ENCODE assay signal across 9 cellular contexts in the genomic region with DNA sequence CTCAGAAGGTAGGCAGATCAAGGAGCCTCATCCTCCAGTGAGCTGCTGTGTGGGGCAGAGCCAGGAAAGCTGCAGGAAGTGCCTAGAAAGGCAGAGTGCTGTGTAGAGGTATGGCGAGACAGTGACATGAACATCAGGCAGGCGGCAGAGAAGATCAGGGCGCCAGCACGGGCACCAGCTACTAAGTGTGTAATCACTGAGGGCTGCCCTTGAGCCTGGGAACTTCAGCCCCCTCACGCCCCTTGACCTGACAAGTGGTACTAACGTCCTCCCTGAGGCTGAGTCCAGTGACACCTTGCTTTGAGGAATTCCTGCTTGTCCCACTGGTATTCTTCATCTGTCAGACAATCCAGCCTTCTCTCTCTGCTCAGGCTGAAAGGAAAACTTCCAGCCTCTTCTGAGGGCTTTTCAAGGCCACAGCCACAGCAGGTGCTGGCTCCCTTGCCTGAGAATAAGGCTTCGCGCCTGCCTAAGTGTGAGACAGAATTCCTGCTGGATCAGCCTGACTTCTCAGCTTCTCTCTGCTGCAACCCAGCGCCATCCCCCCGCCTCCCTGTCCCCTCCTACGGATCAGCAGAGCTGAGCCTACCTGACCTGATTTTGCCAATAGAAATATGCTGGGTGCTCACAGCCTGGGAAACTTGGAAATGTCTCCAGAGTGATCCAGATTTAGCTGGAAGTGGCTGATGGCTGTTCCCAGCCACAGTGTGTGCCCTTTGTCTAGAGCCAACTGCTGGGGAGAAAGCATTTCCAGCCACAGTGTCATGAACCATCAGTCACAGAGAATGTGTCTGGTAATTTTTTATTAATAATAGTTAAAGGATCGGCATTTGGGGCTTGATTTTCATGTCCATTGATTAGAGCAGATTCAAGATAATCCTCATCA.
A peak's percentile ranks its signal among the peaks of the same experiment; 100 is the strongest.
DNase-seq lines count a peak whose midpoint lies in the region; ATAC-seq and TF ChIP-seq lines count a peak whose summit lies in the region.
"Had no signal": no experiment of that assay in that cellular context is flagged by ENCODE, and none has a peak within 500 bp of the region (broad histone marks: within the 10 kb centered on the region; RNA-seq: fewer than 3 reads in every experiment).

No MANE protein-coding gene starts in this region.

- H3K27ac Mint-ChIP-seq in immature natural killer cell, result peak overlapping the region in 4 of 6 donors; percentile 16 to 62 (median 38)

- peaks cover 44 to 59% of the 10 kb centered on the region in 2 donors for H3K4me1 Mint-ChIP-seq in immature natural killer cell

- H3K9me3 Mint-ChIP-seq in immature natural killer cell, result no peaks in the 10 kb centered on the region

- ATAC-seq in sciatic nerve (no peak), GM18909 (IDR thresholded peaks at IDR 0.05; ENCODE audit: poor library complexity, unreplicated experiment) (no peak)
- ATAC-seq: PC-3 had no signal

- DNase-seq in G401 (ENCODE audit: low spot score), result peak; percentile 66
- DNase-seq in activated CD8-positive, alpha-beta memory T cell treated with anti-CD3 and anti-CD28 coated beads, Interleukin-2, amount 50 U/mL, for 48 hours, result peak; percentile 50
- DNase-seq in immature natural killer cell, result no peak
- peak; percentile 25 for DNase-seq in sciatic nerve (ENCODE audit: low spot score)
- no peak for DNase-seq in iPS-NIHi7 (ENCODE audit: extremely low spot score)
- DNase-seq in COR-L47 (lab: John Stamatoyannopoulos, UW), result no peak
- no peak for DNase-seq in erythroblast (lab: John Stamatoyannopoulos, UW)
- DNase-seq: PC-3 had no signal

- TF ChIP-seq POLR2A in erythroblast (IDR thresholded peaks at IDR 0.05; ENCODE audit: low read length), result no peak

- H3K27me3 Mint-ChIP-seq in immature natural killer cell (ENCODE audit: low read depth in 3 of 3), result peaks cover 0 to 9% (median 5%) of the 10 kb centered on the region in 3 donors

- H3K36me3 Mint-ChIP-seq in immature natural killer cell, result no peaks in the 10 kb centered on the region

- H3K4me3 Mint-ChIP-seq in immature natural killer cell, result no peak overlapping the region

- intact Hi-C loops in sciatic nerve (cut with DNase I), result no loop called here

- in situ Hi-C loops in G401 (cut with HindIII; ENCODE audit: low sequenced_read_pairs), result no loop called here

Comparison
In these comparisons a context has a peak if more than half of its experiments do, and no peak if none do; other contexts are left out.
1. DNase-seq: peak in G401 (single experiment), activated CD8-positive, alpha-beta memory T cell treated with anti-CD3 and anti-CD28 coated beads, Interleukin-2, amount 50 U/mL, for 48 hours (single experiment) and sciatic nerve (single experiment); none in immature natural killer cell (0 of 3), iPS-NIHi7 (single experiment), COR-L47 (single experiment) and erythroblast (0 of 2).